24 cellular contexts compared by ENCODE assay signal in genomic region chr20:32078322-32078721, GRCh38. TPM values are rescaled to one million over a fixed set of nuclear protein-coding genes. Genes with fewer than 3 reads are reported as not detected.
"Had no signal": no experiment of that assay in that cellular context is flagged by ENCODE, and none has a peak within 500 bp of the region (broad histone marks: within the 10 kb centered on the region; RNA-seq: fewer than 3 reads in every experiment).

No MANE protein-coding gene starts in this region.

- DNase-seq: IMR-90, MM.1S, NCI-H1092 treated with DMSO at 0.1 percent for 48 hours, NCI-H1436, NCI-H187, NCI-H2029, NCI-H2081 treated with DMSO at 0.1 percent for 48 hours, NCI-H2171, NCI-H226, NCI-H446, NCI-H510A, NCI-H524 treated with DMSO at 0.1 percent for 48 hours, NCI-H69, NCI-H774, Right ventricle myocardium superior, RPMI8226, SIG-M5, SW 1271, T-cell had no signal

- H3K4me2 ChIP-seq: KMS-11 had no signal

- FAIRE-seq: RCC 7860 had no signal

- ATAC-seq: T-cell had no signal

- H3K4me1 ChIP-seq: SJSA1 had no signal

- H3K4me3 ChIP-seq: SJSA1, SK-N-MC had no signal

- H3K9me3 ChIP-seq: SJSA1 had no signal

- H3K9ac ChIP-seq: KMS-11 had no signal

- H3K36me3 ChIP-seq: SJSA1 had no signal

- H3K27ac ChIP-seq: KMS-11, SJSA1, SK-N-MC had no signal

RNA-seq across cellular contexts. Expression of gene HCK, which starts 26.3 kb away (rescaled TPM):
- total RNA-seq: HT-29, IMR-90, SJSA1 had no signal
- polyA plus RNA-seq: IMR-90 had no signal
